ENCODE assay signal across 8 cellular contexts in genomic region chr17:59220328-59221158, GRCh38. TPM values are rescaled to one million over a fixed set of nuclear protein-coding genes. Genes with fewer than 3 reads are reported as not detected.
A peak's percentile ranks its signal among the peaks of the same experiment; 100 is the strongest.
DNase-seq lines count a peak whose midpoint lies in the region; ATAC-seq and FAIRE-seq lines count a peak whose summit lies in the region.

Gene GDPD1 (plus strand): TSS chr17:59220511. CDS start chr17:59220610, 99 bp downstream.

- no peaks in the 10 kb centered on the region for H4K20me1 ChIP-seq in BLaER1 treated with 17β-estradiol and CSF1 and Interleukin-3, amounts not matched to agents 10 nM and 100 nM

- peaks cover 0 to 5% (median under 1%) of the 10 kb centered on the region in 11 experiments; a peak in 4 of 22 replicates for H3K36me3 ChIP-seq in BLaER1 treated with 17β-estradiol and CSF1 and Interleukin-3, amounts not matched to agents 10 nM and 100 nM

- peaks cover 5 to 16% (median 10%) of the 10 kb centered on the region in 10 experiments; a peak in 15 of 20 replicates for H3K4me1 ChIP-seq in BLaER1 treated with 17β-estradiol and CSF1 and Interleukin-3, amounts not matched to agents 10 nM and 100 nM

- DNase-seq in GM19239 (ENCODE audit: insufficient read length, low spot score) (peak; percentile 82), NCI-H510A (lab: John Stamatoyannopoulos, UW) (peak; percentile 97)
- DNase-seq in activated CD4-positive, alpha-beta T cell treated with anti-CD3 and anti-CD28 coated beads for 36 hours = peak; percentile 99
- peak; percentile 91 to 95 (median 94) for DNase-seq in stimulated activated CD4-positive, alpha-beta T cell treated with anti-CD3 and anti-CD28 coated beads, Interleukin-1b, Interleukin-23, amount 100 ng/mL, for 24 hours (ENCODE audit: low read depth in 4 of 4, low spot score in 1 of 4)

- H3K4me1 Mint-ChIP-seq in activated CD4-positive, alpha-beta T cell treated with anti-CD3 and anti-CD28 coated beads for 36 hours = peaks cover 12% of the 10 kb centered on the region

- no peaks in the 10 kb centered on the region for H3K9me3 Mint-ChIP-seq in activated CD4-positive, alpha-beta T cell treated with anti-CD3 and anti-CD28 coated beads for 36 hours (ENCODE audit: low read depth)

- peak within 1 kb of the TSS; percentile 72 to 87 (median 82) for H3K9ac ChIP-seq in BLaER1 treated with 17β-estradiol and CSF1 and Interleukin-3, amounts not matched to agents 10 nM and 100 nM

- no peaks in the 10 kb centered on the region for H3K9me3 ChIP-seq in BLaER1 treated with 17β-estradiol and CSF1 and Interleukin-3, amounts not matched to agents 10 nM and 100 nM (replicated peaks in 1 of 11)

- POLR2A ChIA-PET in activated CD4-positive, alpha-beta T cell treated with anti-CD3 and anti-CD28 coated beads for 36 hours (lab: Charles Lee) = interaction anchor here (1.2 kb wide), 1 partner anchor 65 kb away, joined by 4 read pairs; the partner anchor contains the start of genes PRR11 and SKA2

- H3K4me3 ChIP-seq in BLaER1 treated with 17β-estradiol and CSF1 and Interleukin-3, amounts not matched to agents 10 nM and 100 nM = peak within 1 kb of the TSS; percentile 73 to 96 (median 84)

- no peaks in the 10 kb centered on the region for H3K27me3 Mint-ChIP-seq in activated CD4-positive, alpha-beta T cell treated with anti-CD3 and anti-CD28 coated beads for 36 hours

- CTCF ChIA-PET in activated CD4-positive, alpha-beta T cell treated with anti-CD3 and anti-CD28 coated beads for 36 hours (lab: Charles Lee) = interaction anchor here (0.6 to 2.0 kb wide), 6 partner anchors 10 to 618 kb away, joined by 3 to 17 read pairs (median 3); partner anchors contain the start of genes PRR11, SKA2 and SMG8

- intact Hi-C loops in activated CD4-positive, alpha-beta T cell treated with anti-CD3 and anti-CD28 coated beads for 36 hours (cut with DNase I, micrococcal nuclease) = loop anchor here (1.0 to 5.0 kb wide), 14 partner anchors 10 to 917 kb away; partner anchors contain the start of genes PRR11 (in 2 of the 2), SKA2 (in 2 of the 2), SMG8 (in 2 of the 2) and DHX40 (in 1 of the 2)

- ATAC-seq in HG03442 (IDR thresholded peaks at IDR 0.05; ENCODE audit: unreplicated experiment) = peak; percentile 95
- peak; percentile 99 for ATAC-seq in activated CD4-positive, alpha-beta T cell treated with anti-CD3 and anti-CD28 coated beads for 36 hours

- H3K27ac Mint-ChIP-seq in activated CD4-positive, alpha-beta T cell treated with anti-CD3 and anti-CD28 coated beads for 36 hours = peak within 1 kb of the TSS; percentile 86

- peak within 1 kb of the TSS; percentile 79 to 95 (median 88) for H3K4me2 ChIP-seq in BLaER1 treated with 17β-estradiol and CSF1 and Interleukin-3, amounts not matched to agents 10 nM and 100 nM

- H3K36me3 Mint-ChIP-seq in activated CD4-positive, alpha-beta T cell treated with anti-CD3 and anti-CD28 coated beads for 36 hours (ENCODE audit: low read depth) = no peaks in the 10 kb centered on the region

- H3K27me3 ChIP-seq in BLaER1 treated with 17β-estradiol and CSF1 and Interleukin-3, amounts not matched to agents 10 nM and 100 nM = no peaks in the 10 kb centered on the region
- no peaks in the 10 kb centered on the region for H3K27me3 ChIP-seq in layer of hippocampus (ENCODE audit: control insufficient read depth, insufficient read depth, low read length)

- FAIRE-seq in GM19239 (lab: Jason Lieb, UNC) = peak; percentile 92

- peak within 1 kb of the TSS; percentile 93 for H3K4me3 Mint-ChIP-seq in activated CD4-positive, alpha-beta T cell treated with anti-CD3 and anti-CD28 coated beads for 36 hours

- peak within 1 kb of the TSS; percentile 48 to 81 (median 75) for H3K27ac ChIP-seq in BLaER1 treated with 17β-estradiol and CSF1 and Interleukin-3, amounts not matched to agents 10 nM and 100 nM
- H3K27ac ChIP-seq in cingulate gyrus (ENCODE audit: low read depth, low read length) (peak within 1 kb of the TSS; percentile 91), layer of hippocampus (ENCODE audit: low read depth, low read length) (peak within 1 kb of the TSS; percentile 83)

RNA-seq across cellular contexts. Expression of gene GDPD1, which starts in this region (rescaled TPM):
- 1 to 10 TPM; 2.5 to 2.7 TPM for total RNA-seq in activated CD4-positive, alpha-beta T cell treated with anti-CD3 and anti-CD28 coated beads for 36 hours

Comparison
In these comparisons a context has a peak if more than half of its experiments do, and no peak if none do; other contexts are left out.
1. Peak in every context shown above with its lines: DNase-seq, ATAC-seq, H3K4me3 ChIP-seq and H3K27ac ChIP-seq.